Comparison of ENCODE assay signal across 21 cellular contexts in genomic region chr11:95243658-95244057, GRCh38.
"Had no signal": no experiment of that assay in that cellular context is flagged by ENCODE, and none has a peak within 500 bp of the region (broad histone marks: within the 10 kb centered on the region; RNA-seq: fewer than 3 reads in every experiment).

No MANE protein-coding gene starts in this region.

- DNase-seq: cortex of kidney; dorsolateral prefrontal cortex; effector CD8-positive, alpha-beta T cell; heart left ventricle; hypothalamus; kidney glomerular epithelial cell; mammary epithelial cell; natural killer cell; nucleus accumbens; ovary; right cardiac atrium; small intestine; stimulated activated CD4-positive, alpha-beta T cell treated with anti-CD3 and anti-CD28 coated beads, Interleukin-2, amount 100 ng/mL, for 48 hours; stimulated activated naive CD8-positive, alpha-beta T cell treated with anti-CD3 and anti-CD28 coated beads, Interleukin-15, Interleukin-2, amounts not matched to agents 100 U/mL and 50 U/mL, for 24 hours; tibial artery; upper lobe of left lung; uterus had no signal

- H3K4me1 ChIP-seq: tibial artery, uterus had no signal

- H3K9me3 Mint-ChIP-seq: natural killer cell had no signal

- H3K9me3 ChIP-seq: heart left ventricle, ovary, suprapubic skin, tibial artery, upper lobe of left lung, uterus had no signal

- H3K36me3 ChIP-seq: heart left ventricle, neural progenitor cell, ovary, suprapubic skin, tibial artery, upper lobe of left lung, uterus had no signal

- H3K4me1 Mint-ChIP-seq: natural killer cell had no signal

- H3K27ac ChIP-seq: dorsolateral prefrontal cortex, heart left ventricle, neural progenitor cell, ovary, suprapubic skin, tibial artery, upper lobe of left lung, uterus had no signal

- H3K9ac ChIP-seq: neural progenitor cell had no signal

- ATAC-seq: heart left ventricle; left lobe of liver; natural killer cell; right cardiac atrium; stimulated activated naive CD8-positive, alpha-beta T cell treated with anti-CD3 and anti-CD28 coated beads, Interleukin-15, Interleukin-2, amounts not matched to agents 100 U/mL and 50 U/mL, for 24 hours had no signal

- H3K4me3 Mint-ChIP-seq: natural killer cell, neural progenitor cell had no signal

- H3K4me3 ChIP-seq: dorsolateral prefrontal cortex, heart left ventricle, neural progenitor cell, ovary, suprapubic skin, tibial artery, upper lobe of left lung, uterus had no signal

- H3K27me3 ChIP-seq: dorsolateral prefrontal cortex, heart left ventricle, neural progenitor cell, ovary, suprapubic skin, tibial artery, upper lobe of left lung, uterus had no signal

- H3K27ac Mint-ChIP-seq: natural killer cell, neural progenitor cell, progenitor cell of endocrine pancreas had no signal

- H3K36me3 Mint-ChIP-seq: natural killer cell, neural progenitor cell had no signal

- H3K27me3 Mint-ChIP-seq: progenitor cell of endocrine pancreas had no signal

- H3K4me2 ChIP-seq: neural progenitor cell had no signal
